Comparison of ENCODE assay signal across 8 cellular contexts in genomic region chr2:42827647-42828486, GRCh38. TPM values are rescaled to one million over a fixed set of nuclear protein-coding genes. Genes with fewer than 3 reads are reported as not detected.
A peak's percentile ranks its signal among the peaks of the same experiment; 100 is the strongest.
DNase-seq lines count a peak whose midpoint lies in the region; ATAC-seq and TF ChIP-seq lines count a peak whose summit lies in the region.

No MANE protein-coding gene starts in this region.

- in situ Hi-C loops in KBM-7 (cut with MboI; ENCODE audit: low pct_unique_long_range_greater_than_20kb, low sequenced_read_pairs), result loop anchor here (25.0 kb wide), 1 partner anchor 659 kb away; no protein-coding TSS in a partner anchor
- in situ Hi-C loops in Panc1 (cut with HindIII; ENCODE audit: low pct_unique_long_range_greater_than_20kb, low sequenced_read_pairs), result no loop called here

- peak overlapping the region; percentile 94 for H2AFZ ChIP-seq in fibroblast of lung (ENCODE audit: low read length)

- H3K4me1 Mint-ChIP-seq in activated T-cell treated with anti-CD3 and anti-CD28 coated beads, Interleukin-2, amount 50 U/mL, for 72 hours (ENCODE audit: low read depth), result peaks cover 11% of the 10 kb centered on the region
- peaks cover 10 to 16% of the 10 kb centered on the region in 2 donors for H3K4me1 Mint-ChIP-seq in natural killer cell

- H3K9me3 ChIP-seq in BLaER1 (no peaks in the 10 kb centered on the region), Panc1 (ENCODE audit: control insufficient read depth, insufficient read depth, low read depth, low read length) (no peaks in the 10 kb centered on the region), fibroblast of lung (ENCODE audit: control insufficient read depth, insufficient read depth, low read depth, low read length) (no peaks in the 10 kb centered on the region)

- no peaks in the 10 kb centered on the region for H3K36me3 ChIP-seq in BLaER1
- H3K36me3 ChIP-seq in Panc1 (ENCODE audit: control insufficient read depth, insufficient read depth, low read length), result no peaks in the 10 kb centered on the region
- H3K36me3 ChIP-seq in fibroblast of lung (ENCODE audit: control insufficient read depth, insufficient read depth, low read length), result no peaks in the 10 kb centered on the region

- H3K9ac ChIP-seq in BLaER1 (no peak overlapping the region), fibroblast of lung (ENCODE audit: insufficient read depth, low read length) (no peak overlapping the region)

- H3K4me1 ChIP-seq in BLaER1 (peaks cover 26% of the 10 kb centered on the region), Panc1 (ENCODE audit: control insufficient read depth, insufficient read depth, low read length) (peaks cover 4% of the 10 kb centered on the region), fibroblast of lung (ENCODE audit: control insufficient read depth, extremely low read depth, insufficient read depth, low read length) (peaks cover 10% of the 10 kb centered on the region)

- BruUV-seq in Panc1 (replicated peaks; lab: Mats Ljungman, UMichigan), result no TSS peak

- intact Hi-C loops in Panc1 (cut with micrococcal nuclease; ENCODE audit: unreplicated experiment), result loop anchor here (5.0 kb wide), 1 partner anchor 399 kb away; the partner anchor contains the start of gene ZFP36L2
- intact Hi-C loops in natural killer cell (cut with micrococcal nuclease), result loop anchor here (2.0 to 10.0 kb wide), 3 partner anchors 657 to 779 kb away; no protein-coding TSS in a partner anchor

- CTCF ChIA-PET in Panc1 (lab: Charles Lee), result no interaction called here

- no peaks in the 10 kb centered on the region for H3K79me2 ChIP-seq in fibroblast of lung (ENCODE audit: control insufficient read depth, insufficient read depth, low read length)

- DNase-seq in KBM-7, result peak; percentile 86
- no peak for DNase-seq in Panc1 (ENCODE audit: low read depth, low spot score)
- peak; percentile 87 to 88 for DNase-seq in activated T-cell treated with anti-CD3 and anti-CD28 coated beads, Interleukin-2, amount 50 U/mL, for 72 hours
- DNase-seq in fibroblast of lung (ENCODE audit: low read depth in 2 of 2), result peak; percentile 67 to 83
- peak; percentile 77 for DNase-seq in natural killer cell
- peak; percentile 57 to 61 for DNase-seq in stimulated activated CD8-positive, alpha-beta memory T cell treated with anti-CD3 and anti-CD28 coated beads, Interleukin-7, amount 100 ng/mL, for 48 hours (ENCODE audit: extremely low read depth in 1 of 2, low read depth in 1 of 2)

- POLR2A ChIA-PET in Panc1 (lab: Charles Lee), result no interaction called here

- H3K4me2 ChIP-seq in BLaER1, result peak overlapping the region; percentile 73
- H3K4me2 ChIP-seq in fibroblast of lung (ENCODE audit: extremely low read depth, insufficient read depth, low read length), result peak overlapping the region; percentile 63

- peak overlapping the region; percentile 81 to 87 for H3K4me3 Mint-ChIP-seq in activated T-cell treated with anti-CD3 and anti-CD28 coated beads, Interleukin-2, amount 50 U/mL, for 72 hours
- H3K4me3 Mint-ChIP-seq in natural killer cell, result peak overlapping the region; percentile 78

- TF ChIP-seq CTCF in Panc1 (IDR thresholded peaks at IDR 0.05), result peak; percentile 96
- TF ChIP-seq CTCF in fibroblast of lung (conservative IDR thresholded peaks at IDR 0.05 in 1 of 2, IDR thresholded peaks at IDR 0.05 in 1 of 2; ENCODE audit: low read depth in 1 of 2, low read length in 2 of 2), result peak; percentile 78 to 81
- TF ChIP-seq CTCF in natural killer cell (IDR thresholded peaks at IDR 0.05), result peak; percentile 85

- no peaks in the 10 kb centered on the region for H3K36me3 Mint-ChIP-seq in activated T-cell treated with anti-CD3 and anti-CD28 coated beads, Interleukin-2, amount 50 U/mL, for 72 hours (ENCODE audit: insufficient read depth in 2 of 2)
- no peaks in the 10 kb centered on the region for H3K36me3 Mint-ChIP-seq in natural killer cell

- ATAC-seq in GM19395 (IDR thresholded peaks at IDR 0.05; ENCODE audit: unreplicated experiment) (peak; percentile 75), Panc1 (peak; percentile 94), natural killer cell (peak; percentile 86 to 90 (median 87))
- peak; percentile 88 to 90 for ATAC-seq in activated T-cell treated with anti-CD3 and anti-CD28 coated beads, Interleukin-2, amount 50 U/mL, for 72 hours (replicated peaks in 1 of 2)

- H4K20me1 ChIP-seq in BLaER1, result no peaks in the 10 kb centered on the region
- H4K20me1 ChIP-seq in fibroblast of lung (ENCODE audit: control insufficient read depth, extremely low read depth, insufficient read depth, low read length), result no peaks in the 10 kb centered on the region

- H3K27ac ChIP-seq in BLaER1 (no peak overlapping the region), Panc1 (ENCODE audit: low read length) (no peak overlapping the region), fibroblast of lung (ENCODE audit: insufficient read depth, low read length) (no peak overlapping the region)

- peak overlapping the region; percentile 77 for H3K27ac Mint-ChIP-seq in activated T-cell treated with anti-CD3 and anti-CD28 coated beads, Interleukin-2, amount 50 U/mL, for 72 hours
- no peak overlapping the region for H3K27ac Mint-ChIP-seq in natural killer cell

- peaks cover 16% of the 10 kb centered on the region for H3K27me3 Mint-ChIP-seq in activated T-cell treated with anti-CD3 and anti-CD28 coated beads, Interleukin-2, amount 50 U/mL, for 72 hours (ENCODE audit: low read depth)
- H3K27me3 Mint-ChIP-seq in natural killer cell (ENCODE audit: low read depth in 2 of 2), result peaks cover 0 to 12% of the 10 kb centered on the region in 2 donors

- H3K9me3 Mint-ChIP-seq in activated T-cell treated with anti-CD3 and anti-CD28 coated beads, Interleukin-2, amount 50 U/mL, for 72 hours, result no peaks in the 10 kb centered on the region
- H3K9me3 Mint-ChIP-seq in natural killer cell, result no peaks in the 10 kb centered on the region

- H3K27me3 ChIP-seq in BLaER1 (no peaks in the 10 kb centered on the region), Panc1 (ENCODE audit: control insufficient read depth, insufficient read depth, low read length) (no peaks in the 10 kb centered on the region), fibroblast of lung (ENCODE audit: control insufficient read depth, insufficient read depth, low read length) (peaks cover 1% of the 10 kb centered on the region)

- H3K4me3 ChIP-seq in BLaER1 (no peak overlapping the region), Panc1 (ENCODE audit: low read depth in 2 of 2, low read length in 2 of 2) (peak overlapping the region; percentile 35 to 67), fibroblast of lung (replicated peaks in 1 of 4; ENCODE audit: control extremely low read depth in 1 of 4, insufficient read depth in 1 of 4, low read depth in 3 of 4, low read length in 4 of 4) (peak overlapping the region in 1 of 4 experiments; percentile 8)

RNA-seq across cellular contexts. Expression of gene HAAO, which starts 35.5 kb away (rescaled TPM):
- total RNA-seq in Panc1 (2021; ENCODE audit: unreplicated experiment), result 0.74 TPM
- polyA plus RNA-seq in Panc1 (2012; ENCODE audit: insufficient read length), result 1.4 TPM
- total RNA-seq in activated T-cell treated with anti-CD3 and anti-CD28 coated beads, Interleukin-2, amount 50 U/mL, for 72 hours, result 1 to 10 TPM in 1 of 2 donors, under 1 TPM in 1; 0.65 to 6.1 TPM
- total RNA-seq in fibroblast of lung, result 2.8 and 4.1 TPM in 2 replicates
- 0.58 and 0.88 TPM in 2 replicates for polyA plus RNA-seq in fibroblast of lung
- 1.0 and 1.2 TPM in 2 replicates for polyA plus RNA-seq in fibroblast of lung (2012)
- 2.9 TPM in 1 of 2 replicates, not detected in the other for polyA minus RNA-seq in fibroblast of lung (ENCODE audit: low replicate concordance)
- total RNA-seq in natural killer cell, result 1 to 10 TPM in 1 of 3 donors, under 1 TPM in 2; 0.35 to 1.3 (median 0.68) TPM
